In genomic region chr10:79267449-79267848, GRCh38 we compare ENCODE assay signal across 11 cellular contexts.
A peak's percentile ranks its signal among the peaks of the same experiment; 100 is the strongest.
DNase-seq lines count a peak whose midpoint lies in the region; ATAC-seq and TF ChIP-seq lines count a peak whose summit lies in the region.
"Had no signal": no experiment of that assay in that cellular context is flagged by ENCODE, and none has a peak within 500 bp of the region (broad histone marks: within the 10 kb centered on the region; RNA-seq: fewer than 3 reads in every experiment).

No MANE protein-coding gene starts in this region.

- no peak overlapping the region for H3K9ac ChIP-seq in PC-3 (ENCODE audit: low read length)

- POLR2A ChIA-PET in PC-3 (lab: Charles Lee; ENCODE audit: unreplicated experiment), result no interaction called here

- H3K4me2 ChIP-seq in PC-3 (ENCODE audit: low read length), result no peak overlapping the region

- no peaks in the 10 kb centered on the region for H3K27me3 ChIP-seq in PC-3 (ENCODE audit: low read length)

- H3K27ac ChIP-seq in PC-3 (ENCODE audit: low read length), result no peak overlapping the region
- H3K27ac ChIP-seq in skin epidermis, result peak overlapping the region in 20 of 21 experiments; percentile 69 to 91 (median 81)

- 0 out of 2 replicates have a peak, but pooled peaks cover 6% of the 10 kb centered on the region for H3K36me3 ChIP-seq in PC-3 (ENCODE audit: low read depth, low read length)

- no peak overlapping the region for H3K4me3 ChIP-seq in PC-3 (ENCODE audit: low read length)
- no peak overlapping the region for H3K4me3 ChIP-seq in fibroblast of the aortic adventitia (ENCODE audit: low read depth, low read length)
- no peak overlapping the region for H3K4me3 ChIP-seq in skin epidermis

- no peak overlapping the region for H2AFZ ChIP-seq in PC-3 (ENCODE audit: low read length)

- no peaks in the 10 kb centered on the region for H3K9me2 ChIP-seq in PC-3 (replicated peaks; ENCODE audit: low read length)

- ATAC-seq in PC-3, result no peak
- no peak for ATAC-seq in GM19035 (IDR thresholded peaks at IDR 0.05; ENCODE audit: unreplicated experiment)

- H3K9me3 ChIP-seq in PC-3 (ENCODE audit: low read length), result no peaks in the 10 kb centered on the region

- peaks cover 7% of the 10 kb centered on the region for H3K79me2 ChIP-seq in PC-3 (ENCODE audit: low read length)

- CTCF ChIA-PET in PC-3 (lab: Charles Lee), result interaction anchor here (0.6 kb wide), 1 partner anchor 50 kb away, joined by 4 read pairs; no protein-coding TSS in a partner anchor

- no peak for DNase-seq in PC-3
- no peak for DNase-seq in fibroblast of the aortic adventitia (ENCODE audit: low read depth)
- DNase-seq in NCI-H1105 (lab: John Stamatoyannopoulos, UW), result no peak
- DNase-seq in NCI-H82 (lab: John Stamatoyannopoulos, UW), result no peak
- no peak for DNase-seq in stimulated activated CD4-positive, alpha-beta T cell treated with anti-CD3 and anti-CD28 coated beads, Interleukin-4, amount 100 ng/mL, for 24 hours
- DNase-seq: activated naive CD8-positive, alpha-beta T cell treated with anti-CD3 and anti-CD28 coated beads, Interleukin-2, amount 10 ng/mL, durations not matched to agents 7 days and 5 days; NCI-H526; stimulated activated naive CD4-positive, alpha-beta T cell treated with Interleukin-2 at 50 U/mL for 16 hours had no signal

- no peaks in the 10 kb centered on the region for H4K20me1 ChIP-seq in PC-3 (ENCODE audit: low read length)

- no peaks in the 10 kb centered on the region for H3F3A ChIP-seq in PC-3 (ENCODE audit: low read length, unreplicated experiment)

- BruUV-seq in PC-3 (replicated peaks; lab: Mats Ljungman, UMichigan), result no TSS peak

- peaks cover 56% of the 10 kb centered on the region for H3K4me1 ChIP-seq in PC-3 (ENCODE audit: insufficient read depth, low read length)

- TF ChIP-seq CTCF in GM12872 (IDR thresholded peaks at IDR 0.05; ENCODE audit: insufficient read depth, low read depth, low read length) (peak; percentile 46; the same call in 2 of the 3 replicates), PC-3 (conservative IDR thresholded peaks at IDR 0.05; ENCODE audit: low read depth, low read length) (peak; percentile 67), fibroblast of the aortic adventitia (IDR thresholded peaks at IDR 0.05; ENCODE audit: insufficient read depth, low read length) (peak; percentile 13)

- intact Hi-C loops in PC-3 (cut with micrococcal nuclease), result loop anchor here (2.0 kb wide), 1 partner anchor 25 kb away; no protein-coding TSS in a partner anchor

Comparison
In these comparisons a context has a peak if more than half of its experiments do, and no peak if none do; other contexts are left out.
1. CTCF ChIP-seq: peak in every context shown above with its lines; median percentile 67 in PC-3; 46 in GM12872; 13 in fibroblast of the aortic adventitia.